ENCODE assay signal across 8 cellular contexts in the genomic region with DNA sequence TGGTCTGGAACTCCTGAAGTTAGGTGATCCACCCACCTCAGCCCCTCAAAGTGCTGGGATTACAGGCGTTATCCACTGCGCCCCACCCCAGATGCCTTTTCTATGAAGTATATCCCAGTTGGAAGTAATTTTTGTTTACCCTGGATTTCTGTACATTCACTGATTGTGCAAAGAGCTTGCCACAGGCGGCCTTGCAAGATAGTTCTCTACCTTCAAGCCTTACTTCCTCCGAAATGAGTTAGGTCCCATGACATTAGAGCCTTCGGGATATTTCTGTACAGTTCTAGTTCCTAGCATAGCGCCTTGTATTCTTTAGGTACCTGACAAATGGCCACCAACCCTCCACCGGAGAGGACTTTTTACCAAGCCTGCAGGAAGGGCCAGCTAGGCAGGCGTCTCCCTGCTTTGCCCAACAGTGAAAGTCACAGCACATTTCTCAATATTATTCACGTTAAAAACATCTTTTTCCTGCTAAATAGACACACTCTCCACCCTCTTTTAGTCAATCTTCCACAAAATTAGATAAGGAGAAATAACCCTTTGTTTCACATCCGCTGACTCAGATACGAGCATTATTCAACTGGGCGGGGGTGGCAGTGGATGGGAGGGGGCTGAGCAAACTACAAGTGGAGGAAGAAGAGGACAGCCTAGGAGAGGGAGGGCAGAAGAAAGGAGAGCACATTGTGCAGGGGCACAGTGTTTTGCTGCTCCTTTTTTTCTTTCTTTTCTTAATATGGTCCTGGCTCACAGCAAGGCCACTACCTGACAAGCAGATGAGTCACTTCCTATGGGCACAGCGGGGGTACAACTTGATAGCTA. TPM values are rescaled to one million over a fixed set of nuclear protein-coding genes. Genes with fewer than 3 reads are reported as not detected.
DNase-seq lines count a peak whose midpoint lies in the region; ATAC-seq and TF ChIP-seq lines count a peak whose summit lies in the region.

No MANE protein-coding gene starts in this region.

- no peak for DNase-seq in AG04449 (ENCODE audit: low read depth, low spot score)
- DNase-seq in HS-27A (ENCODE audit: low read depth) = peak; percentile 99
- DNase-seq in activated CD8-positive, alpha-beta memory T cell treated with anti-CD3 and anti-CD28 coated beads, Interleukin-2, amount 50 U/mL, for 48 hours = peak; percentile 60
- peak in 36 of 42 donors; percentile 11 to 84 (median 52) for DNase-seq in head of caudate nucleus
- no peak for DNase-seq in NCI-H1092 treated with DMSO at 0.1 percent for 48 hours (lab: John Stamatoyannopoulos, UW)
- DNase-seq in NCI-H2227 (lab: John Stamatoyannopoulos, UW; ENCODE audit: unreplicated experiment) = no peak

- intact Hi-C loops in head of caudate nucleus (cut with DNase I) = no loop called here

- POLR2A ChIA-PET in AG04449 (lab: Yijun Ruan, JAX) = interaction anchor here (0.6 to 3.2 kb wide), 3 partner anchors 40 to 1094 kb away, joined by 3 to 45 read pairs (median 24); a partner anchor contains a TSS

- H3K27me3 ChIP-seq in skeletal muscle satellite cell (ENCODE audit: control insufficient read depth, insufficient read depth, low read length) = no peaks in the 10 kb centered on the region

- CTCF ChIA-PET in AG04449 (lab: Yijun Ruan, JAX) = interaction anchor here (0.6 to 4.8 kb wide), 4 partner anchors 13 to 279 kb away, joined by 3 to 24 read pairs (median 6); a partner anchor contains a TSS

- no peak for TF ChIP-seq CTCF in AG04449 (IDR thresholded peaks at IDR 0.05; ENCODE audit: insufficient read depth, low read length, missing control alignments)

- H3K36me3 ChIP-seq in skeletal muscle satellite cell (ENCODE audit: insufficient read depth, low read length) = peaks cover 5% of the 10 kb centered on the region

- H3K9ac ChIP-seq in skeletal muscle satellite cell (ENCODE audit: low read depth, low read length) = peak overlapping the region; percentile 93

- peaks cover 45% of the 10 kb centered on the region for H3K4me1 ChIP-seq in skeletal muscle satellite cell (ENCODE audit: control insufficient read depth, insufficient read depth, low read length)

- ATAC-seq in GM19324 (IDR thresholded peaks at IDR 0.05; ENCODE audit: low FRiP score, unreplicated experiment) = no peak

- no peaks in the 10 kb centered on the region for H3K9me3 ChIP-seq in skeletal muscle satellite cell (replicated peaks; ENCODE audit: low read length)

- peak overlapping the region; percentile 72 for H3K4me3 ChIP-seq in AG04449 (ENCODE audit: low read depth, low read length)
- H3K4me3 ChIP-seq in skeletal muscle satellite cell (ENCODE audit: low read length) = peak overlapping the region; percentile 82

- H3K4me2 ChIP-seq in skeletal muscle satellite cell (ENCODE audit: low read length) = peak overlapping the region; percentile 95

RNA-seq across cellular contexts. Expression of a gene that starts 40.0 kb away (rescaled TPM):
- 20.1 and 21.8 TPM in 2 replicates for total RNA-seq in skeletal muscle satellite cell (2012; rRNA removed)

Comparison
In these comparisons a context has a peak if more than half of its experiments do, and no peak if none do; other contexts are left out.
1. DNase-seq: peak in HS-27A (single experiment), activated CD8-positive, alpha-beta memory T cell treated with anti-CD3 and anti-CD28 coated beads, Interleukin-2, amount 50 U/mL, for 48 hours (single experiment) and head of caudate nucleus (36 of 42); none in AG04449 (single experiment), NCI-H1092 treated with DMSO at 0.1 percent for 48 hours (single experiment) and NCI-H2227 (single experiment).